Comparison of ENCODE assay signal across 31 cellular contexts in genomic region chr12:69698054-69698453, GRCh38. TPM values are rescaled to one million over a fixed set of nuclear protein-coding genes. Genes with fewer than 3 reads are reported as not detected.
DNase-seq lines count a peak whose midpoint lies in the region; ATAC-seq and TF ChIP-seq lines count a peak whose summit lies in the region.
"Had no signal": no experiment of that assay in that cellular context is flagged by ENCODE, and none has a peak within 500 bp of the region (broad histone marks: within the 10 kb centered on the region; RNA-seq: fewer than 3 reads in every experiment).

No MANE protein-coding gene starts in this region.

- H3F3A ChIP-seq in MM.1S (ENCODE audit: insufficient read depth, low read length), result peaks cover 21% of the 10 kb centered on the region

- H3K27ac Mint-ChIP-seq in nephron, result no peak overlapping the region
- H3K27ac Mint-ChIP-seq: activated CD8-positive, alpha-beta T cell treated with anti-CD3 and anti-CD28 coated beads, Interleukin-2, amount 10 ng/mL, durations not matched to agents 7 days and 5 days; activated naive CD4-positive, alpha-beta T cell treated with anti-CD3 and anti-CD28 coated beads, Interleukin-2, amount 50 U/mL, for 24 hours; activated T-helper 2 cell treated with anti-CD3 and anti-CD28 coated beads, Interferon-gamma antibody, Interleukin-2, Interleukin-4, amounts not matched to agents 10 μg/mL and 5 μg/mL and 100 μg/mL, durations not matched to agents 14 hours and 24 hours and 36 hours; CD4-positive, alpha-beta T cell; naive B cell; progenitor cell of endocrine pancreas; T-helper 1 cell treated with Interleukin-12 subunit alpha and Interleukin-12 subunit beta and Interleukin-4 antibody, amounts not matched to agents 30 μg/mL and 1 μg/mL, for 36 hours had no signal

- peaks cover 51% of the 10 kb centered on the region for H3K79me2 ChIP-seq in MM.1S (ENCODE audit: low read length)

- H3K9me2 ChIP-seq in MM.1S (replicated peaks; ENCODE audit: insufficient read depth, low read length), result no peaks in the 10 kb centered on the region
- H3K9me2 ChIP-seq: SK-N-SH had no signal

- H2AFZ ChIP-seq in MM.1S (ENCODE audit: low read length), result peak overlapping the region; percentile 66; the same call in 1 of the 2 replicates

- DNase-seq in DMS 273 (lab: John Stamatoyannopoulos, UW; ENCODE audit: unreplicated experiment), result peak; percentile 3
- DNase-seq in DMS 273 treated with DMSO at 0.1 percent for 48 hours (lab: John Stamatoyannopoulos, UW), result no peak
- DNase-seq in MM.1S, result peak; percentile 38
- DNase-seq in amniotic epithelial cell (ENCODE audit: low read depth), result peak; percentile 12
- DNase-seq in NCI-H82 (lab: John Stamatoyannopoulos, UW), result no peak
- DNase-seq in A673 (ENCODE audit: low spot score), result no peak
- DNase-seq: 8988T; activated CD8-positive, alpha-beta T cell treated with anti-CD3 and anti-CD28 coated beads, Interleukin-2, amount 10 ng/mL, durations not matched to agents 7 days and 5 days; AML-193; CD4-positive, alpha-beta T cell; effector memory CD4-positive, alpha-beta T cell; foreskin melanocyte; left cardiac atrium; naive B cell; NCI-H2171; NCI-H526 treated with DMSO at 0.1 percent for 48 hours; SK-N-SH; stimulated activated naive CD4-positive, alpha-beta T cell had no signal

- no TSS peak for BruUV-seq in A673 (replicated peaks; lab: Mats Ljungman, UMichigan)

- H3K9me3 ChIP-seq in MM.1S (replicated peaks; ENCODE audit: insufficient read depth, low read length) (no peaks in the 10 kb centered on the region), A673 (ENCODE audit: low read depth, low read length, poor library complexity, severe bottlenecking) (no peaks in the 10 kb centered on the region)
- H3K9me3 ChIP-seq: SK-N-SH, suprapubic skin had no signal

- peaks cover 11% of the 10 kb centered on the region for H3K4me1 Mint-ChIP-seq in nephron
- H3K4me1 Mint-ChIP-seq: activated naive CD4-positive, alpha-beta T cell treated with anti-CD3 and anti-CD28 coated beads, Interleukin-2, amount 50 U/mL, for 24 hours had no signal

- peak overlapping the region in 2 of 3 experiments; percentile 22 to 90 for H3K4me3 Mint-ChIP-seq in nephron
- H3K4me3 Mint-ChIP-seq: activated CD8-positive, alpha-beta T cell treated with anti-CD3 and anti-CD28 coated beads, Interleukin-2, amount 10 ng/mL, durations not matched to agents 7 days and 5 days; activated naive CD4-positive, alpha-beta T cell treated with anti-CD3 and anti-CD28 coated beads, Interleukin-2, amount 50 U/mL, for 24 hours; CD4-positive, alpha-beta T cell; T-helper 1 cell treated with Interleukin-12 subunit alpha and Interleukin-12 subunit beta and Interleukin-4 antibody, amounts not matched to agents 30 μg/mL and 1 μg/mL, for 36 hours had no signal

- H3K27ac ChIP-seq in MM.1S (ENCODE audit: low read length), result peak overlapping the region; percentile 92
- H3K27ac ChIP-seq in A673 (ENCODE audit: low read depth, low read length, poor library complexity, severe bottlenecking), result no peak overlapping the region
- H3K27ac ChIP-seq: cardiac muscle cell, coronary artery, HL-60, suprapubic skin had no signal

- no peak for ATAC-seq in GM21723 (IDR thresholded peaks at IDR 0.05; ENCODE audit: unreplicated experiment)
- ATAC-seq: activated CD8-positive, alpha-beta T cell treated with anti-CD3 and anti-CD28 coated beads, Interleukin-2, amount 10 ng/mL, durations not matched to agents 7 days and 5 days; GM12878; left cardiac atrium had no signal

- H3K9me3 Mint-ChIP-seq in nephron, result no peaks in the 10 kb centered on the region
- H3K9me3 Mint-ChIP-seq: activated naive CD4-positive, alpha-beta T cell treated with anti-CD3 and anti-CD28 coated beads, Interleukin-2, amount 50 U/mL, for 24 hours; activated T-helper 2 cell treated with anti-CD3 and anti-CD28 coated beads, Interferon-gamma antibody, Interleukin-2, Interleukin-4, amounts not matched to agents 10 μg/mL and 5 μg/mL and 100 μg/mL, durations not matched to agents 14 hours and 24 hours and 36 hours; CD4-positive, alpha-beta T cell; naive B cell; T-helper 1 cell treated with Interleukin-12 subunit alpha and Interleukin-12 subunit beta and Interleukin-4 antibody, amounts not matched to agents 30 μg/mL and 1 μg/mL, for 36 hours had no signal

- H3K4me3 ChIP-seq in MM.1S (ENCODE audit: low read length) (peak overlapping the region; percentile 76), A673 (ENCODE audit: low read depth, low read length, poor library complexity, severe bottlenecking) (no peak overlapping the region)
- H3K4me3 ChIP-seq: cardiac muscle cell, coronary artery, GM12878, suprapubic skin had no signal

- peak overlapping the region; percentile 83 for H3K9ac ChIP-seq in MM.1S (ENCODE audit: low read length)
- H3K9ac ChIP-seq: SK-N-SH had no signal

- no peak for TF ChIP-seq CTCF in MM.1S (IDR thresholded peaks at IDR 0.05; ENCODE audit: low read length)
- no peak for TF ChIP-seq CTCF in nephron (IDR thresholded peaks at IDR 0.05; ENCODE audit: unreplicated experiment in 3 of 3)
- no peak for TF ChIP-seq CTCF in A673 (conservative IDR thresholded peaks at IDR 0.05; ENCODE audit: low read depth, low read length)

- no peaks in the 10 kb centered on the region for H3K27me3 ChIP-seq in MM.1S (replicated peaks; ENCODE audit: insufficient read depth, low read length)
- H3K27me3 ChIP-seq in A673 (replicated peaks; ENCODE audit: insufficient read depth, low read depth, low read length, poor library complexity), result no peaks in the 10 kb centered on the region
- H3K27me3 ChIP-seq: cardiac muscle cell, suprapubic skin had no signal

- H3K27me3 Mint-ChIP-seq in nephron (ENCODE audit: low read depth), result no peaks in the 10 kb centered on the region
- H3K27me3 Mint-ChIP-seq: activated naive CD4-positive, alpha-beta T cell treated with anti-CD3 and anti-CD28 coated beads, Interleukin-2, amount 50 U/mL, for 24 hours; progenitor cell of endocrine pancreas had no signal

- intact Hi-C loops in A673 (cut with micrococcal nuclease; ENCODE audit: unreplicated experiment), result no loop called here

- H4K20me1 ChIP-seq in MM.1S (ENCODE audit: insufficient read depth, low read length), result no peaks in the 10 kb centered on the region

- POLR2A ChIA-PET in A673 (lab: Charles Lee; ENCODE audit: low non-redundant PET), result no interaction called here

- no peaks in the 10 kb centered on the region for H3K36me3 ChIP-seq in MM.1S (replicated peaks; ENCODE audit: insufficient read depth, low read length)
- H3K36me3 ChIP-seq in A673 (ENCODE audit: insufficient read depth, low read length, poor library complexity, severe bottlenecking), result no peaks in the 10 kb centered on the region
- H3K36me3 ChIP-seq: cardiac muscle cell, suprapubic skin had no signal

- no peaks in the 10 kb centered on the region for H3K36me3 Mint-ChIP-seq in nephron (ENCODE audit: low read depth)
- H3K36me3 Mint-ChIP-seq: activated naive CD4-positive, alpha-beta T cell treated with anti-CD3 and anti-CD28 coated beads, Interleukin-2, amount 50 U/mL, for 24 hours; naive B cell had no signal

- CTCF ChIA-PET in A673 (lab: Charles Lee), result no interaction called here

- H3K4me2 ChIP-seq in MM.1S (ENCODE audit: low read depth, low read length), result peak overlapping the region; percentile 51
- H3K4me2 ChIP-seq: SK-N-SH had no signal

- H3K4me1 ChIP-seq in MM.1S (ENCODE audit: low read length) (peaks cover 12% of the 10 kb centered on the region), A673 (ENCODE audit: insufficient read depth, low read length, poor library complexity, severe bottlenecking) (no peaks in the 10 kb centered on the region)

RNA-seq across cellular contexts. Expression of gene BEST3, which starts 1.0 kb away (rescaled TPM):
- 0.50 and 0.69 TPM in 2 replicates for total RNA-seq in A673 (2021)
- total RNA-seq: activated CD8-positive, alpha-beta T cell treated with anti-CD3 and anti-CD28 coated beads, Interleukin-2, amount 10 ng/mL, durations not matched to agents 7 days and 5 days; activated T-helper 2 cell treated with anti-CD3 and anti-CD28 coated beads, Interferon-gamma antibody, Interleukin-2, Interleukin-4, amounts not matched to agents 10 μg/mL and 5 μg/mL and 100 μg/mL, durations not matched to agents 14 hours and 24 hours and 36 hours; cardiac muscle cell; CD4-positive, alpha-beta T cell; GM12878; mesenteric fat pad; progenitor cell of endocrine pancreas; ureter had no signal

RNA-seq across cellular contexts. Expression of gene RAB3IP, which starts 40.6 kb away (rescaled TPM):
- 39.4 and 41.8 TPM in 2 replicates for total RNA-seq in A673 (2021)

Comparison
In these comparisons a context has a peak if more than half of its experiments do, and no peak if none do; other contexts are left out.
1. DNase-seq: peak in DMS 273 (single experiment), MM.1S (single experiment) and amniotic epithelial cell (single experiment); none in DMS 273 treated with DMSO at 0.1 percent for 48 hours (single experiment), NCI-H82 (single experiment) and A673 (single experiment).